Comparison of ENCODE assay signal across 8 cellular contexts in genomic region chr14:64705406-64706118, GRCh38. TPM values are rescaled to one million over a fixed set of nuclear protein-coding genes. Genes with fewer than 3 reads are reported as not detected.
A peak's percentile ranks its signal among the peaks of the same experiment; 100 is the strongest.
DNase-seq lines count a peak whose midpoint lies in the region; ATAC-seq and TF ChIP-seq lines count a peak whose summit lies in the region.

No MANE protein-coding gene starts in this region.

- no peaks in the 10 kb centered on the region for H3K9me3 Mint-ChIP-seq in naive thymus-derived CD8-positive, alpha-beta T cell

- peaks cover 0 to 9% (median 0%) of the 10 kb centered on the region in 4 donors for H3K27me3 ChIP-seq in esophagus squamous epithelium

- TF ChIP-seq CTCF in esophagus squamous epithelium (IDR thresholded peaks at IDR 0.05) = no peak

- intact Hi-C loops in esophagus squamous epithelium (cut with DNase I) = no loop called here

- peaks cover 0 to 5% (median 0%) of the 10 kb centered on the region in 3 donors for H3K36me3 ChIP-seq in esophagus squamous epithelium

- peak overlapping the region; percentile 62 to 87 (median 70) for H3K4me3 Mint-ChIP-seq in naive thymus-derived CD8-positive, alpha-beta T cell

- DNase-seq in NCI-H2081 (lab: John Stamatoyannopoulos, UW) (peak; percentile 25 to 53), NCI-H2081 treated with DMSO at 0.1 percent for 48 hours (lab: John Stamatoyannopoulos, UW) (no peak), SKM-1 treated with dmso at 0.1 percent for 144 hours (lab: John Stamatoyannopoulos, UW; ENCODE audit: unreplicated experiment) (peak; percentile 55), esophagus squamous epithelium (lab: John Stamatoyannopoulos, UW) (no peak), dedifferentiated amniotic fluid mesenchymal stem cell (ENCODE audit: extremely low spot score) (no peak)
- no peak for DNase-seq in naive thymus-derived CD8-positive, alpha-beta T cell
- DNase-seq in activated CD4-positive, alpha-beta T cell treated with anti-CD3 and anti-CD28 coated beads for 4 hours = no peak

- TF ChIP-seq POLR2A in esophagus squamous epithelium (IDR thresholded peaks at IDR 0.05) = no peak

- H3K4me1 ChIP-seq in esophagus squamous epithelium = peaks cover 39 to 92% (median 58%) of the 10 kb centered on the region in 3 donors

- POLR2A ChIA-PET in naive thymus-derived CD8-positive, alpha-beta T cell (lab: Charles Lee) = no interaction called here

- peak overlapping the region; percentile 77 to 96 (median 93) for H3K4me3 ChIP-seq in esophagus squamous epithelium

- 14 to 18% methylated on average over 8 to 11 of the region's 17 CpGs for WGBS in esophagus squamous epithelium, 2 donors

- no peaks in the 10 kb centered on the region for H3K9me3 ChIP-seq in esophagus squamous epithelium

- ATAC-seq in naive thymus-derived CD8-positive, alpha-beta T cell = peak in 1 of 2 donors; percentile 22
- ATAC-seq in HG03432 (IDR thresholded peaks at IDR 0.05; ENCODE audit: unreplicated experiment) = no peak

- H3K27ac Mint-ChIP-seq in naive thymus-derived CD8-positive, alpha-beta T cell = peak overlapping the region in 3 of 10 donors; percentile 55 to 79 (median 66)

- H3K36me3 Mint-ChIP-seq in naive thymus-derived CD8-positive, alpha-beta T cell = peaks cover 0 to 2% (median 0%) of the 10 kb centered on the region in 3 donors

- peak overlapping the region; percentile 94 to 97 (median 96) for H3K27ac ChIP-seq in esophagus squamous epithelium

- peaks cover 22 to 74% (median 45%) of the 10 kb centered on the region in 5 donors for H3K27me3 Mint-ChIP-seq in naive thymus-derived CD8-positive, alpha-beta T cell

- H3K4me1 Mint-ChIP-seq in naive thymus-derived CD8-positive, alpha-beta T cell = peaks cover 17 to 69% (median 46%) of the 10 kb centered on the region in 4 donors

RNA-seq across cellular contexts. Expression of gene PLEKHG3, which starts 1.3 kb away (rescaled TPM):
- total RNA-seq in esophagus squamous epithelium = 10 to 100 TPM; 44.6 to 87.8 (median 60.8) TPM
- 1 to 10 TPM in 1 of 2 experiments, under 1 TPM in 1; 0.55 to 1.4 TPM for total RNA-seq in naive thymus-derived CD8-positive, alpha-beta T cell
- polyA plus RNA-seq in naive thymus-derived CD8-positive, alpha-beta T cell = 10 to 100 TPM in 1 of 3 donors, 1 to 10 TPM in 2; 1.2 to 12.2 (median 1.6) TPM

Comparison
In these comparisons a context has a peak if more than half of its experiments do, and no peak if none do; other contexts are left out.
1. DNase-seq: peak in NCI-H2081 (2 of 2) and SKM-1 treated with dmso at 0.1 percent for 144 hours (single experiment); none in NCI-H2081 treated with DMSO at 0.1 percent for 48 hours (single experiment), esophagus squamous epithelium (single experiment), naive thymus-derived CD8-positive, alpha-beta T cell (0 of 10), dedifferentiated amniotic fluid mesenchymal stem cell (single experiment) and activated CD4-positive, alpha-beta T cell treated with anti-CD3 and anti-CD28 coated beads for 4 hours (0 of 2).
2. RNA of gene PLEKHG3, which starts 1.3 kb away (total RNA-seq): 44.6 to 87.8 TPM in esophagus squamous epithelium; 0.55 to 1.4 TPM in naive thymus-derived CD8-positive, alpha-beta T cell; every median in the first group is over 10 times any median in the second.